In the genomic region with DNA sequence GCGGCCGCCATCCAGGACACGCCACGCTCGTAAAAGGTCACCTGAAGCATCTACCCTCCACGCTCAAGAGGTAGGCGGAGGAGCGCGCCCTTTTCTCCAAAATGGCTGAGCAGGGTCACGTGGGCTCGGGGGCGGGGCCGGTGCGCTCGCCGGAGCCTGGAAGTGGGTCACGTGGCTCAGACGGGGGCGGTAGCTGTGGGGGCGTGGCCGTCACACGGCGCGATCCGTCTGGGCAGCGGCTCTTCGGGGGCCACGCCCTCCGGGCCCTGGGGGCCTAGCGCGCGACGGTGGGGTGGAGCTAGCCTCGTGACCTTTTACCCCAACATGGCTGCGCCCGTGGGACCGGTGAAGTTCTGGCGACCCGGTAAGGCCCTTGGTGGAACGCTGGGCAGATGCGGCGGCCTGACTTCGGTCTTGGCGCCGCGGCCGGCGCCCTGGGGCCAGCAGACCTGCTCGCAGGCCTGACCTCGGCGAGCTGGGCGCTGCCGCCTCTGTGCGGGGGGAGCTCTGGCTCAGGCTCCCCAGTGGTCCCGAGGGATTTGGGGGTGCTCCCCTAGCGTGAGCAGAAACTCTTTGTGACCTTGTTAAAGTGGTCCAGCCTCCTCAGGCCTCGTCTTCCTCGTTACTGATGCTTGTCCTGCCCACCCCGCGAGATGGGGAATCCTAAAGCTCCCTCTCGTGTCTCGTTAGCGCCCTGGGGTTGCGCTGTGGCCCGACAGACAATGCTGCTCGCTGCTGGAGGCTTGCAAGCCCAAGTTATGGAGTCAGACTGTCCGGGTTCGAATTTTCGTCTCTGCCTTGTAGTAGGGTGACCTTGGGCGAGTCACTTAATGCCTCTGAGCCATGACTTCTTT, we compare ENCODE assay signal across 1 cellular context.
TF ChIP-seq lines count a peak whose summit lies in the region.

A gene with protein sequence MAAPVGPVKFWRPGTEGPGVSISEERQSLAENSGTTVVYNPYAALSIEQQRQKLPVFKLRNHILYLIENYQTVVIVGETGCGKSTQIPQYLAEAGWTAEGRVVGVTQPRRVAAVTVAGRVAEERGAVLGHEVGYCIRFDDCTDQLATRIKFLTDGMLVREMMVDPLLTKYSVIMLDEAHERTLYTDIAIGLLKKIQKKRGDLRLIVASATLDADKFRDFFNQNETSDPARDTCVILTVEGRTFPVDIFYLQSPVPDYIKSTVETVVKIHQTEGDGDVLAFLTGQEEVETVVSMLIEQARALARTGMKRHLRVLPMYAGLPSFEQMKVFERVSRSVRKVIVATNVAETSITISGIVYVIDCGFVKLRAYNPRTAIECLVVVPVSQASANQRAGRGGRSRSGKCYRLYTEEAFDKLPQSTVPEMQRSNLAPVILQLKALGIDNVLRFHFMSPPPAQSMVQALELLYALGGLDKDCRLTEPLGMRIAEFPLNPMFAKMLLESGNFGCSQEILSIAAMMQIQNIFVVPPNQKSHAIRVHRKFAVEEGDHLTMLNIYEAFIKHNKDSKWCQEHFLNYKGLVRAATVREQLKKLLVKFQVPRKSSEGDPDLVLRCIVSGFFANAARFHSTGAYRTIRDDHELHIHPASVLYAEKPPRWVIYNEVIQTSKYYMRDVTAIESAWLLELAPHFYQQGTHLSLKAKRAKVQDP (plus strand): TSS at position 301 of the 854 bp plus-strand sequence. CDS start 24 bp downstream, at position 325.

TF ChIP-seq in K562, 482 proteins besides CTCF, POLR2A, EP300 and RAD21 (continued from another document and continues in another):
- TF ChIP-seq, protein P1, sequence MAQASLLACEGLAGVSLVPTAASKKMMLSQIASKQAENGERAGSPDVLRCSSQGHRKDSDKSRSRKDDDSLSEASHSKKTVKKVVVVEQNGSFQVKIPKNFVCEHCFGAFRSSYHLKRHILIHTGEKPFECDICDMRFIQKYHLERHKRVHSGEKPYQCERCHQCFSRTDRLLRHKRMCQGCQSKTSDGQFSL (CRISPR knock-in tag; IDR thresholded peaks at IDR 0.05): peak; percentile 52; the same call in 1 of the 2 replicates
- TF ChIP-seq, protein P1 (tag; IDR thresholded peaks at IDR 0.05): no peak
- TF ChIP-seq, protein P2, sequence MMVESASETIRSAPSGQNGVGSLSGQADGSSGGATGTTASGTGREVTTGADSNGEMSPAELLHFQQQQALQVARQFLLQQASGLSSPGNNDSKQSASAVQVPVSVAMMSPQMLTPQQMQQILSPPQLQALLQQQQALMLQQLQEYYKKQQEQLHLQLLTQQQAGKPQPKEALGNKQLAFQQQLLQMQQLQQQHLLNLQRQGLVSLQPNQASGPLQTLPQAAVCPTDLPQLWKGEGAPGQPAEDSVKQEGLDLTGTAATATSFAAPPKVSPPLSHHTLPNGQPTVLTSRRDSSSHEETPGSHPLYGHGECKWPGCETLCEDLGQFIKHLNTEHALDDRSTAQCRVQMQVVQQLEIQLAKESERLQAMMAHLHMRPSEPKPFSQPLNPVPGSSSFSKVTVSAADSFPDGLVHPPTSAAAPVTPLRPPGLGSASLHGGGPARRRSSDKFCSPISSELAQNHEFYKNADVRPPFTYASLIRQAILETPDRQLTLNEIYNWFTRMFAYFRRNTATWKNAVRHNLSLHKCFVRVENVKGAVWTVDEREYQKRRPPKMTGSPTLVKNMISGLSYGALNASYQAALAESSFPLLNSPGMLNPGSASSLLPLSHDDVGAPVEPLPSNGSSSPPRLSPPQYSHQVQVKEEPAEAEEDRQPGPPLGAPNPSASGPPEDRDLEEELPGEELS (CRISPR knock-in tag; IDR thresholded peaks at IDR 0.05; ENCODE audit: borderline replicate concordance): 0 out of 2 replicates have a peak, but pooled peaks have one; percentile 62
- TF ChIP-seq ZFX (CRISPR knock-in tag; IDR thresholded peaks at IDR 0.05): peak; percentile 94
- TF ChIP-seq ELF2 (CRISPR knock-in tag; IDR thresholded peaks at IDR 0.05): no peak
- no peak for TF ChIP-seq BCL6 (CRISPR knock-in tag; IDR thresholded peaks at IDR 0.05)
- TF ChIP-seq LCOR (CRISPR knock-in tag; IDR thresholded peaks at IDR 0.05): peak; percentile 94
- peak in 1 of 2 experiments; percentile 60; a peak in 2 of 3 replicates for TF ChIP-seq CBX3 (IDR thresholded peaks at IDR 0.05; ENCODE audit: borderline replicate concordance in 1 of 2, low read length in 2 of 2)
- no peak for TF ChIP-seq MCM3 (IDR thresholded peaks at IDR 0.05)
- TF ChIP-seq FOXP1 (CRISPR knock-in tag; IDR thresholded peaks at IDR 0.05): peak; percentile 85; the same call in 1 of the 2 replicates
- no peak for TF ChIP-seq MCM2 (IDR thresholded peaks at IDR 0.05; ENCODE audit: low read depth)
- TF ChIP-seq CTBP1 (IDR thresholded peaks at IDR 0.05; ENCODE audit: borderline replicate concordance): peak; percentile 73
- TF ChIP-seq DDX20 (tag; IDR thresholded peaks at IDR 0.05; ENCODE audit: low read depth): no peak
- TF ChIP-seq ZNF311 (CRISPR knock-in tag; IDR thresholded peaks at IDR 0.05): no peak
- TF ChIP-seq, protein P3, sequence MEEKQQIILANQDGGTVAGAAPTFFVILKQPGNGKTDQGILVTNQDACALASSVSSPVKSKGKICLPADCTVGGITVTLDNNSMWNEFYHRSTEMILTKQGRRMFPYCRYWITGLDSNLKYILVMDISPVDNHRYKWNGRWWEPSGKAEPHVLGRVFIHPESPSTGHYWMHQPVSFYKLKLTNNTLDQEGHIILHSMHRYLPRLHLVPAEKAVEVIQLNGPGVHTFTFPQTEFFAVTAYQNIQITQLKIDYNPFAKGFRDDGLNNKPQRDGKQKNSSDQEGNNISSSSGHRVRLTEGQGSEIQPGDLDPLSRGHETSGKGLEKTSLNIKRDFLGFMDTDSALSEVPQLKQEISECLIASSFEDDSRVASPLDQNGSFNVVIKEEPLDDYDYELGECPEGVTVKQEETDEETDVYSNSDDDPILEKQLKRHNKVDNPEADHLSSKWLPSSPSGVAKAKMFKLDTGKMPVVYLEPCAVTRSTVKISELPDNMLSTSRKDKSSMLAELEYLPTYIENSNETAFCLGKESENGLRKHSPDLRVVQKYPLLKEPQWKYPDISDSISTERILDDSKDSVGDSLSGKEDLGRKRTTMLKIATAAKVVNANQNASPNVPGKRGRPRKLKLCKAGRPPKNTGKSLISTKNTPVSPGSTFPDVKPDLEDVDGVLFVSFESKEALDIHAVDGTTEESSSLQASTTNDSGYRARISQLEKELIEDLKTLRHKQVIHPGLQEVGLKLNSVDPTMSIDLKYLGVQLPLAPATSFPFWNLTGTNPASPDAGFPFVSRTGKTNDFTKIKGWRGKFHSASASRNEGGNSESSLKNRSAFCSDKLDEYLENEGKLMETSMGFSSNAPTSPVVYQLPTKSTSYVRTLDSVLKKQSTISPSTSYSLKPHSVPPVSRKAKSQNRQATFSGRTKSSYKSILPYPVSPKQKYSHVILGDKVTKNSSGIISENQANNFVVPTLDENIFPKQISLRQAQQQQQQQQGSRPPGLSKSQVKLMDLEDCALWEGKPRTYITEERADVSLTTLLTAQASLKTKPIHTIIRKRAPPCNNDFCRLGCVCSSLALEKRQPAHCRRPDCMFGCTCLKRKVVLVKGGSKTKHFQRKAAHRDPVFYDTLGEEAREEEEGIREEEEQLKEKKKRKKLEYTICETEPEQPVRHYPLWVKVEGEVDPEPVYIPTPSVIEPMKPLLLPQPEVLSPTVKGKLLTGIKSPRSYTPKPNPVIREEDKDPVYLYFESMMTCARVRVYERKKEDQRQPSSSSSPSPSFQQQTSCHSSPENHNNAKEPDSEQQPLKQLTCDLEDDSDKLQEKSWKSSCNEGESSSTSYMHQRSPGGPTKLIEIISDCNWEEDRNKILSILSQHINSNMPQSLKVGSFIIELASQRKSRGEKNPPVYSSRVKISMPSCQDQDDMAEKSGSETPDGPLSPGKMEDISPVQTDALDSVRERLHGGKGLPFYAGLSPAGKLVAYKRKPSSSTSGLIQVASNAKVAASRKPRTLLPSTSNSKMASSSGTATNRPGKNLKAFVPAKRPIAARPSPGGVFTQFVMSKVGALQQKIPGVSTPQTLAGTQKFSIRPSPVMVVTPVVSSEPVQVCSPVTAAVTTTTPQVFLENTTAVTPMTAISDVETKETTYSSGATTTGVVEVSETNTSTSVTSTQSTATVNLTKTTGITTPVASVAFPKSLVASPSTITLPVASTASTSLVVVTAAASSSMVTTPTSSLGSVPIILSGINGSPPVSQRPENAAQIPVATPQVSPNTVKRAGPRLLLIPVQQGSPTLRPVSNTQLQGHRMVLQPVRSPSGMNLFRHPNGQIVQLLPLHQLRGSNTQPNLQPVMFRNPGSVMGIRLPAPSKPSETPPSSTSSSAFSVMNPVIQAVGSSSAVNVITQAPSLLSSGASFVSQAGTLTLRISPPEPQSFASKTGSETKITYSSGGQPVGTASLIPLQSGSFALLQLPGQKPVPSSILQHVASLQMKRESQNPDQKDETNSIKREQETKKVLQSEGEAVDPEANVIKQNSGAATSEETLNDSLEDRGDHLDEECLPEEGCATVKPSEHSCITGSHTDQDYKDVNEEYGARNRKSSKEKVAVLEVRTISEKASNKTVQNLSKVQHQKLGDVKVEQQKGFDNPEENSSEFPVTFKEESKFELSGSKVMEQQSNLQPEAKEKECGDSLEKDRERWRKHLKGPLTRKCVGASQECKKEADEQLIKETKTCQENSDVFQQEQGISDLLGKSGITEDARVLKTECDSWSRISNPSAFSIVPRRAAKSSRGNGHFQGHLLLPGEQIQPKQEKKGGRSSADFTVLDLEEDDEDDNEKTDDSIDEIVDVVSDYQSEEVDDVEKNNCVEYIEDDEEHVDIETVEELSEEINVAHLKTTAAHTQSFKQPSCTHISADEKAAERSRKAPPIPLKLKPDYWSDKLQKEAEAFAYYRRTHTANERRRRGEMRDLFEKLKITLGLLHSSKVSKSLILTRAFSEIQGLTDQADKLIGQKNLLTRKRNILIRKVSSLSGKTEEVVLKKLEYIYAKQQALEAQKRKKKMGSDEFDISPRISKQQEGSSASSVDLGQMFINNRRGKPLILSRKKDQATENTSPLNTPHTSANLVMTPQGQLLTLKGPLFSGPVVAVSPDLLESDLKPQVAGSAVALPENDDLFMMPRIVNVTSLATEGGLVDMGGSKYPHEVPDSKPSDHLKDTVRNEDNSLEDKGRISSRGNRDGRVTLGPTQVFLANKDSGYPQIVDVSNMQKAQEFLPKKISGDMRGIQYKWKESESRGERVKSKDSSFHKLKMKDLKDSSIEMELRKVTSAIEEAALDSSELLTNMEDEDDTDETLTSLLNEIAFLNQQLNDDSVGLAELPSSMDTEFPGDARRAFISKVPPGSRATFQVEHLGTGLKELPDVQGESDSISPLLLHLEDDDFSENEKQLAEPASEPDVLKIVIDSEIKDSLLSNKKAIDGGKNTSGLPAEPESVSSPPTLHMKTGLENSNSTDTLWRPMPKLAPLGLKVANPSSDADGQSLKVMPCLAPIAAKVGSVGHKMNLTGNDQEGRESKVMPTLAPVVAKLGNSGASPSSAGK (IDR thresholded peaks at IDR 0.05): peak; percentile 94
- TF ChIP-seq, protein P4, sequence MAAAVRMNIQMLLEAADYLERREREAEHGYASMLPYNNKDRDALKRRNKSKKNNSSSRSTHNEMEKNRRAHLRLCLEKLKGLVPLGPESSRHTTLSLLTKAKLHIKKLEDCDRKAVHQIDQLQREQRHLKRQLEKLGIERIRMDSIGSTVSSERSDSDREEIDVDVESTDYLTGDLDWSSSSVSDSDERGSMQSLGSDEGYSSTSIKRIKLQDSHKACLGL (CRISPR knock-in tag; IDR thresholded peaks at IDR 0.05; ENCODE audit: borderline replicate concordance, poor library complexity, severe bottlenecking): peak; percentile 61
- TF ChIP-seq HDAC6 (IDR thresholded peaks at IDR 0.05; ENCODE audit: low read depth, low read length): no peak
- TF ChIP-seq MTF1 (CRISPR knock-in tag; IDR thresholded peaks at IDR 0.05; ENCODE audit: borderline replicate concordance): no peak
- TF ChIP-seq ZNF239 (CRISPR knock-in tag; IDR thresholded peaks at IDR 0.05): no peak
- TF ChIP-seq ZNF140 (CRISPR knock-in tag; IDR thresholded peaks at IDR 0.05): no peak
- TF ChIP-seq NFIC (IDR thresholded peaks at IDR 0.05): no peak
- TF ChIP-seq ERF (CRISPR knock-in tag; IDR thresholded peaks at IDR 0.05): no peak
- no peak for TF ChIP-seq MCM7 (IDR thresholded peaks at IDR 0.05)
- TF ChIP-seq GATAD2B (IDR thresholded peaks at IDR 0.05; ENCODE audit: borderline replicate concordance): no peak
- TF ChIP-seq HEY1 (CRISPR knock-in tag; IDR thresholded peaks at IDR 0.05; ENCODE audit: borderline replicate concordance): no peak
- no peak for TF ChIP-seq ZNF274 (IDR thresholded peaks at IDR 0.05; ENCODE audit: borderline replicate concordance, low read depth, low read length)
- TF ChIP-seq, protein P5, sequence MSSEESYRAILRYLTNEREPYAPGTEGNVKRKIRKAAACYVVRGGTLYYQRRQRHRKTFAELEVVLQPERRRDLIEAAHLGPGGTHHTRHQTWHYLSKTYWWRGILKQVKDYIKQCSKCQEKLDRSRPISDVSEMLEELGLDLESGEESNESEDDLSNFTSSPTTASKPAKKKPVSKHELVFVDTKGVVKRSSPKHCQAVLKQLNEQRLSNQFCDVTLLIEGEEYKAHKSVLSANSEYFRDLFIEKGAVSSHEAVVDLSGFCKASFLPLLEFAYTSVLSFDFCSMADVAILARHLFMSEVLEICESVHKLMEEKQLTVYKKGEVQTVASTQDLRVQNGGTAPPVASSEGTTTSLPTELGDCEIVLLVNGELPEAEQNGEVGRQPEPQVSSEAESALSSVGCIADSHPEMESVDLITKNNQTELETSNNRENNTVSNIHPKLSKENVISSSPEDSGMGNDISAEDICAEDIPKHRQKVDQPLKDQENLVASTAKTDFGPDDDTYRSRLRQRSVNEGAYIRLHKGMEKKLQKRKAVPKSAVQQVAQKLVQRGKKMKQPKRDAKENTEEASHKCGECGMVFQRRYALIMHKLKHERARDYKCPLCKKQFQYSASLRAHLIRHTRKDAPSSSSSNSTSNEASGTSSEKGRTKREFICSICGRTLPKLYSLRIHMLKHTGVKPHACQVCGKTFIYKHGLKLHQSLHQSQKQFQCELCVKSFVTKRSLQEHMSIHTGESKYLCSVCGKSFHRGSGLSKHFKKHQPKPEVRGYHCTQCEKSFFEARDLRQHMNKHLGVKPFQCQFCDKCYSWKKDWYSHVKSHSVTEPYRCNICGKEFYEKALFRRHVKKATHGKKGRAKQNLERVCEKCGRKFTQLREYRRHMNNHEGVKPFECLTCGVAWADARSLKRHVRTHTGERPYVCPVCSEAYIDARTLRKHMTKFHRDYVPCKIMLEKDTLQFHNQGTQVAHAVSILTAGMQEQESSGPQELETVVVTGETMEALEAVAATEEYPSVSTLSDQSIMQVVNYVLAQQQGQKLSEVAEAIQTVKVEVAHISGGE (CRISPR knock-in tag; IDR thresholded peaks at IDR 0.05): 0 out of 6 replicates have a peak, but pooled peaks of 1 of the 3 experiments have one; percentile 15
- TF ChIP-seq IFI16 (CRISPR knock-in tag; IDR thresholded peaks at IDR 0.05): no peak
- TF ChIP-seq MCM5 (IDR thresholded peaks at IDR 0.05; ENCODE audit: low read depth): no peak
- no peak for TF ChIP-seq KLF10 (CRISPR knock-in tag; IDR thresholded peaks at IDR 0.05)
- 0 out of 2 replicates have a peak, but pooled peaks have one; percentile 31 for TF ChIP-seq SAFB (IDR thresholded peaks at IDR 0.05; ENCODE audit: borderline replicate concordance, low read depth, low read length)
- TF ChIP-seq RUNX1 (IDR thresholded peaks at IDR 0.05; ENCODE audit: low read depth): no peak
- TF ChIP-seq ELF4 (CRISPR knock-in tag; IDR thresholded peaks at IDR 0.05): no peak
